8 cellular contexts compared by ENCODE assay signal in genomic region chr5:142548739-142549275, GRCh38.
DNase-seq lines count a peak whose midpoint lies in the region; ATAC-seq, FAIRE-seq and TF ChIP-seq lines count a peak whose summit lies in the region.

No MANE protein-coding gene starts in this region.

- H3K4me2 ChIP-seq in GM23338: peak overlapping the region; percentile 21; the same call in 1 of the 2 replicates

- H2AFZ ChIP-seq in GM23338: no peak overlapping the region

- no peaks in the 10 kb centered on the region for H3K36me3 Mint-ChIP-seq in GM23338 (ENCODE audit: low read depth)

- H3K36me3 ChIP-seq in GM23338 (ENCODE audit: insufficient read depth): no peaks in the 10 kb centered on the region
- H3K36me3 ChIP-seq in WERI-Rb-1: no peaks in the 10 kb centered on the region
- no peaks in the 10 kb centered on the region for H3K36me3 ChIP-seq in thoracic aorta

- H3K27me3 Mint-ChIP-seq in GM23338 (ENCODE audit: insufficient read depth, low read depth, poor library complexity): peaks cover 11% of the 10 kb centered on the region

- no peaks in the 10 kb centered on the region for H3K9me3 Mint-ChIP-seq in GM23338

- H3K4me1 Mint-ChIP-seq in GM23338: peaks cover 46% of the 10 kb centered on the region

- H3K4me3 ChIP-seq in GM23338 (no peak overlapping the region), WERI-Rb-1 (ENCODE audit: low read depth, low read length) (no peak overlapping the region), thoracic aorta (no peak overlapping the region)

- H3K4me1 ChIP-seq in GM23338 (ENCODE audit: insufficient read depth) (peaks cover 45% of the 10 kb centered on the region), thoracic aorta (ENCODE audit: control insufficient read depth in 1 of 2, low read depth in 2 of 2) (peaks cover 7 to 17% of the 10 kb centered on the region in 2 donors)

- ATAC-seq in GM23338: peak; percentile 93
- peak; percentile 46 for ATAC-seq in thoracic aorta (ENCODE audit: insufficient number of reproducible peaks, low FRiP score, low read depth)
- no peak for ATAC-seq in GM21576 (IDR thresholded peaks at IDR 0.05; ENCODE audit: unreplicated experiment)

- FAIRE-seq in endometrium (lab: Jason Lieb, UNC): peak; percentile 35

- DNase-seq in CD1c-positive myeloid dendritic cell (ENCODE audit: extremely low spot score) (peak; percentile 63), GM23338 (ENCODE audit: low spot score) (peak; percentile 96), NCI-H2196 (lab: John Stamatoyannopoulos, UW; ENCODE audit: unreplicated experiment) (peak; percentile 84), WERI-Rb-1 (peak; percentile 88), medulla oblongata (ENCODE audit: extremely low spot score) (peak; percentile 84), thoracic aorta (ENCODE audit: low spot score) (no peak)

- peaks cover 11% of the 10 kb centered on the region; the same call in 1 of the 2 replicates for H3F3A ChIP-seq in GM23338 (replicated peaks; ENCODE audit: low read depth)

- no peaks in the 10 kb centered on the region for H3K9me3 ChIP-seq in WERI-Rb-1 (ENCODE audit: severe bottlenecking)
- H3K9me3 ChIP-seq in thoracic aorta: no peaks in the 10 kb centered on the region

- H3K4me3 Mint-ChIP-seq in GM23338: no peak overlapping the region

- no peaks in the 10 kb centered on the region for H3K9me2 ChIP-seq in GM23338 (ENCODE audit: insufficient read depth)

- H3K79me2 ChIP-seq in GM23338 (replicated peaks; ENCODE audit: insufficient read depth): no peaks in the 10 kb centered on the region

- no peaks in the 10 kb centered on the region for H3K27me3 ChIP-seq in GM23338 (ENCODE audit: insufficient read depth)
- H3K27me3 ChIP-seq in WERI-Rb-1 (ENCODE audit: insufficient read depth, low read depth, severe bottlenecking): no peaks in the 10 kb centered on the region
- H3K27me3 ChIP-seq in thoracic aorta (replicated peaks; ENCODE audit: insufficient read depth): no peaks in the 10 kb centered on the region

- TF ChIP-seq CTCF in GM23338 (conservative IDR thresholded peaks at IDR 0.05; ENCODE audit: low read depth in 2 of 2) (peak; percentile 98), WERI-Rb-1 (IDR thresholded peaks at IDR 0.05; ENCODE audit: low read depth, low read length) (peak; percentile 84), thoracic aorta (IDR thresholded peaks at IDR 0.05) (peak; percentile 64)

- no peaks in the 10 kb centered on the region for H4K20me1 ChIP-seq in GM23338 (replicated peaks; ENCODE audit: insufficient read depth)

- peak overlapping the region; percentile 77; the same call in 1 of the 2 replicates for H3K27ac Mint-ChIP-seq in GM23338

- no peak overlapping the region for H3K27ac ChIP-seq in GM23338 (ENCODE audit: low read depth)
- H3K27ac ChIP-seq in WERI-Rb-1: no peak overlapping the region
- no peak overlapping the region for H3K27ac ChIP-seq in thoracic aorta

TF ChIP-seq in GM23338, 12 proteins besides CTCF, POLR2A, EP300 and RAD21 (continues in another document):
- no peak for TF ChIP-seq EZH2phosphoT487 (IDR thresholded peaks at IDR 0.05; ENCODE audit: unreplicated experiment)
- TF ChIP-seq REST (IDR thresholded peaks at IDR 0.05; ENCODE audit: unreplicated experiment): peak; percentile 8
- TF ChIP-seq STAT1 (IDR thresholded peaks at IDR 0.05; ENCODE audit: unreplicated experiment): no peak
- peak; percentile 44 for TF ChIP-seq NANOG (IDR thresholded peaks at IDR 0.05; ENCODE audit: borderline replicate concordance)
- TF ChIP-seq EZH2 (IDR thresholded peaks at IDR 0.05; ENCODE audit: low read depth, unreplicated experiment): no peak
- no peak for TF ChIP-seq CREB1 (CRISPR knock-in tag; IDR thresholded peaks at IDR 0.05; ENCODE audit: low read depth)
- TF ChIP-seq ZNF114 (CRISPR knock-in tag; IDR thresholded peaks at IDR 0.05): no peak
- no peak for TF ChIP-seq JUNB (IDR thresholded peaks at IDR 0.05; ENCODE audit: unreplicated experiment)
- TF ChIP-seq ZNF462 (CRISPR knock-in tag; IDR thresholded peaks at IDR 0.05): no peak
